ENCODE assay signal across 8 cellular contexts in the genomic region with DNA sequence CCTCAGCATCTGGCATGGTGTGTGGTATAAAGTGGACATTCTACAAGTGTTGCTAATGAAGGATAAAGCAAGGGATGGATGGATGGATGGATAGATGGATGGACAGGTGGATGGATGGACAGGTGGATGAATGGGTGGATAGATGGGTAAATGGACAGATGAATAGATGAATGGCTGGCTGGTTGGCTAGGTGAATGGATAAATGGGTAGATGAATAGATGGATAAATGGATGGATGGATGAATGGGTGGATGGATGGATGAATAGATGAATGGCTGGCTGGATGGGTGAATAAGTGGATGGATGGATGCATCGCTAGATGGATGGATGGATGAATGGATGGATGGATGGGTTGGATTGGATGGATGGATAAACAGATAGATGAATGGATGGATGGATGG.
"Had no signal": no experiment of that assay in that cellular context is flagged by ENCODE, and none has a peak within 500 bp of the region (broad histone marks: within the 10 kb centered on the region; RNA-seq: fewer than 3 reads in every experiment).

No MANE protein-coding gene starts in this region.

- H3K4me2 ChIP-seq: KMS-11 had no signal

- H3K4me3 ChIP-seq: GM23248, HAP-1 had no signal

- H2AFZ ChIP-seq: GM23248 had no signal

- H3K4me1 ChIP-seq: HAP-1 had no signal

- H3K9ac ChIP-seq: GM23248, KMS-11 had no signal

- H3K36me3 ChIP-seq: HAP-1 had no signal

- DNase-seq: GM23248, GOT3, H7, KBM-7 had no signal

- ATAC-seq: HCT116, HepG2 had no signal

- H3K27ac ChIP-seq: GM23248, KMS-11 had no signal

- H3K9me3 ChIP-seq: HAP-1 had no signal
